30 cellular contexts compared by ENCODE assay signal in the genomic region with DNA sequence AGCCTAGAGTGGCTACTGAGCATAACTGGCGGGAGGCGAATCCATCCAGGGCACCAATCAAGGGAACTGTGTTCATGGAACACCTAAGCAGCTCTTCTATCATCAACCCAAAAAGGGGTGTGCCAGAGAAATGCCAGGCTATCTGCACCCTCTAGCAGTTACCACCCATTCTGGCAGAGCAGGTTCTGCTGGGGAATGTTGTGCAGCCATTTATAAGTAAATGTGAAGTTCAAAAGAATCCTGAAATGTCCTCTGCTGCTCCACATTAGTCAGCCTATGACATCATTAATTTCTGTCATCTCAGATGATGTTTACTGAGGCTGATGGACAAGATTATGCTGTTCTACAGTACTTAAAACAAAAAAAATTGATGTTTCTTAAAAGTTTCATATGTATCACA. TPM values are rescaled to one million over a fixed set of nuclear protein-coding genes. Genes with fewer than 3 reads are reported as not detected.
A peak's percentile ranks its signal among the peaks of the same experiment; 100 is the strongest.
DNase-seq lines count a peak whose midpoint lies in the region; ATAC-seq and TF ChIP-seq lines count a peak whose summit lies in the region.
"Had no signal": no experiment of that assay in that cellular context is flagged by ENCODE, and none has a peak within 500 bp of the region (broad histone marks: within the 10 kb centered on the region; RNA-seq: fewer than 3 reads in every experiment).

No MANE protein-coding gene starts in this region.

- H3K27ac Mint-ChIP-seq in CD4-positive, alpha-beta memory T cell: peak overlapping the region in 2 of 7 donors; percentile 13 to 68
- no peak overlapping the region for H3K27ac Mint-ChIP-seq in naive thymus-derived CD8-positive, alpha-beta T cell
- H3K27ac Mint-ChIP-seq: activated CD4-positive, alpha-beta memory T cell treated with anti-CD3 and anti-CD28 coated beads, Interleukin-2, amount 10 ng/mL, durations not matched to agents 7 days and 5 days; activated naive CD4-positive, alpha-beta T cell treated with anti-CD3 and anti-CD28 coated beads for 36 hours; activated T-helper 1 cell treated with anti-CD3 and anti-CD28 coated beads, Interleukin-12 subunit alpha, Interleukin-12 subunit beta, Interleukin-2, Interleukin-4 antibody, amounts not matched to agents 30 ng/mL and 10 ng/mL and 1 ng/mL, durations not matched to agents 14 hours and 24 hours and 36 hours; natural killer cell had no signal

- no peaks in the 10 kb centered on the region for H3K9me3 ChIP-seq in PC-9 (ENCODE audit: insufficient read depth, low read depth)
- H3K9me3 ChIP-seq in prostate gland: no peaks in the 10 kb centered on the region
- no peaks in the 10 kb centered on the region for H3K9me3 ChIP-seq in CD4-positive, alpha-beta memory T cell (ENCODE audit: control insufficient read depth in 1 of 2, low read length in 2 of 2)
- H3K9me3 ChIP-seq: suprapubic skin had no signal

- peak; percentile 90 for ATAC-seq in esophagus mucosa
- no peak for ATAC-seq in GM18519 (IDR thresholded peaks at IDR 0.05; ENCODE audit: low FRiP score, unreplicated experiment)
- ATAC-seq in naive thymus-derived CD8-positive, alpha-beta T cell: no peak
- ATAC-seq: natural killer cell; stimulated activated naive B cell treated with anti-CD40 and anti-IgM and Interleukin-4, amounts not matched to agents 10 μg/mL and 1 μg/mL and 100 μg/mL, for 72 hours had no signal

- H3K9me2 ChIP-seq in PC-9 (ENCODE audit: insufficient read depth): no peaks in the 10 kb centered on the region

- H3K4me1 Mint-ChIP-seq in CD4-positive, alpha-beta memory T cell: peaks cover 0 to 5% (median 1%) of the 10 kb centered on the region in 4 donors
- H3K4me1 Mint-ChIP-seq in naive thymus-derived CD8-positive, alpha-beta T cell: peaks cover 0 to 11% (median 4%) of the 10 kb centered on the region in 4 donors
- H3K4me1 Mint-ChIP-seq: activated CD4-positive, alpha-beta memory T cell treated with anti-CD3 and anti-CD28 coated beads, Interleukin-2, amount 10 ng/mL, durations not matched to agents 7 days and 5 days had no signal

- H3K4me1 ChIP-seq in PC-9 (replicated peaks; ENCODE audit: insufficient read depth) (peaks cover 20% of the 10 kb centered on the region), prostate gland (replicated peaks) (peaks cover 5% of the 10 kb centered on the region)
- H3K4me1 ChIP-seq in CD4-positive, alpha-beta memory T cell (ENCODE audit: insufficient read depth, low read length): no peaks in the 10 kb centered on the region

- H3K27me3 Mint-ChIP-seq in CD4-positive, alpha-beta memory T cell: no peaks in the 10 kb centered on the region
- no peaks in the 10 kb centered on the region for H3K27me3 Mint-ChIP-seq in naive thymus-derived CD8-positive, alpha-beta T cell
- H3K27me3 Mint-ChIP-seq: activated CD4-positive, alpha-beta memory T cell treated with anti-CD3 and anti-CD28 coated beads, Interleukin-2, amount 10 ng/mL, durations not matched to agents 7 days and 5 days; IgD-negative memory B cell; stimulated activated naive B cell treated with anti-CD40 and anti-IgM and Interleukin-4, amounts not matched to agents 10 μg/mL and 1 μg/mL and 100 μg/mL, for 72 hours had no signal

- POLR2A ChIA-PET in PC-9 (lab: Charles Lee; ENCODE audit: unreplicated experiment): interaction anchor here (0.6 kb wide), 1 partner anchor 146 kb away, joined by 3 read pairs; the partner anchor contains the start of gene IREB2
- POLR2A ChIA-PET in CD4-positive, alpha-beta memory T cell (lab: Charles Lee; ENCODE audit: partially characterized antibody): interaction anchor here (1.5 kb wide), 1 partner anchor 8 kb away, joined by 6 read pairs; the partner anchor contains the start of gene SKIC8
- POLR2A ChIA-PET in naive thymus-derived CD8-positive, alpha-beta T cell (lab: Charles Lee): interaction anchor here (1.2 kb wide), 1 partner anchor 146 kb away, joined by 5 read pairs; the partner anchor contains the start of gene IREB2

- H2AFZ ChIP-seq in PC-9: no peak overlapping the region
- H2AFZ ChIP-seq: GM23248 had no signal

- 95% methylated on average over 2 of the region's 2 CpGs for WGBS in prostate gland

- DNase-seq in SIG-M5 treated with dmso at 0.1 percent for 504 hours (lab: John Stamatoyannopoulos, UW; ENCODE audit: unreplicated experiment) (peak; percentile 74), SIG-M5 (lab: John Stamatoyannopoulos, UW) (no peak), PC-9 (peak; percentile 69 to 86), prostate gland (ENCODE audit: low spot score) (peak; percentile 63)
- DNase-seq in CD4-positive, alpha-beta memory T cell: no peak
- no peak for DNase-seq in naive thymus-derived CD8-positive, alpha-beta T cell
- DNase-seq: 8988T; activated CD4-positive, alpha-beta memory T cell treated with anti-CD3 and anti-CD28 coated beads, Interleukin-2, amount 10 ng/mL, durations not matched to agents 7 days and 5 days; activated CD4-positive, alpha-beta T cell treated with anti-CD3 and anti-CD28 coated beads for 1 hour; activated CD8-positive, alpha-beta memory T cell treated with anti-CD3 and anti-CD28 coated beads, Interleukin-2, amount 50 U/mL, for 48 hours; activated naive CD4-positive, alpha-beta T cell treated with anti-CD3 and anti-CD28 coated beads for 36 hours; glutamatergic neuron; GM23248; kidney; midbrain; natural killer cell; NCI-H1092; NCI-H1694 treated with DMSO at 0.1 percent for 48 hours; NCI-H446 treated with DMSO at 0.1 percent for 48 hours; NCI-H774; nucleus accumbens; stimulated activated naive B cell treated with anti-CD40 and anti-IgM and Interleukin-4, amounts not matched to agents 10 μg/mL and 1 μg/mL and 100 μg/mL, for 72 hours; T-helper 2 cell had no signal

- H3K9me3 Mint-ChIP-seq in CD4-positive, alpha-beta memory T cell: no peaks in the 10 kb centered on the region
- no peaks in the 10 kb centered on the region for H3K9me3 Mint-ChIP-seq in naive thymus-derived CD8-positive, alpha-beta T cell
- H3K9me3 Mint-ChIP-seq: activated CD4-positive, alpha-beta memory T cell treated with anti-CD3 and anti-CD28 coated beads, Interleukin-2, amount 10 ng/mL, durations not matched to agents 7 days and 5 days; activated naive CD4-positive, alpha-beta T cell treated with anti-CD3 and anti-CD28 coated beads for 36 hours; activated T-helper 1 cell treated with anti-CD3 and anti-CD28 coated beads, Interleukin-12 subunit alpha, Interleukin-12 subunit beta, Interleukin-2, Interleukin-4 antibody, amounts not matched to agents 30 ng/mL and 10 ng/mL and 1 ng/mL, durations not matched to agents 14 hours and 24 hours and 36 hours; IgD-negative memory B cell; natural killer cell; stimulated activated naive B cell treated with anti-CD40 and anti-IgM and Interleukin-4, amounts not matched to agents 10 μg/mL and 1 μg/mL and 100 μg/mL, for 72 hours had no signal

- peaks cover 4% of the 10 kb centered on the region for H3K79me2 ChIP-seq in PC-9 (ENCODE audit: low read depth)

- H3K27ac ChIP-seq in PC-9 (peak overlapping the region; percentile 34), prostate gland (peak overlapping the region; percentile 47 to 69)
- no peak overlapping the region for H3K27ac ChIP-seq in CD4-positive, alpha-beta memory T cell (ENCODE audit: low read depth, low read length)
- H3K27ac ChIP-seq: GM23248, suprapubic skin had no signal

- no peaks in the 10 kb centered on the region for H4K20me1 ChIP-seq in PC-9 (ENCODE audit: insufficient read depth)

- TF ChIP-seq CTCF in PC-9 (conservative IDR thresholded peaks at IDR 0.05) (no peak), prostate gland (IDR thresholded peaks at IDR 0.05) (no peak)

- H3K4me3 Mint-ChIP-seq in CD4-positive, alpha-beta memory T cell: no peak overlapping the region
- no peak overlapping the region for H3K4me3 Mint-ChIP-seq in naive thymus-derived CD8-positive, alpha-beta T cell
- H3K4me3 Mint-ChIP-seq: activated CD4-positive, alpha-beta memory T cell treated with anti-CD3 and anti-CD28 coated beads, Interleukin-2, amount 10 ng/mL, durations not matched to agents 7 days and 5 days; activated naive CD4-positive, alpha-beta T cell treated with anti-CD3 and anti-CD28 coated beads for 36 hours; activated T-helper 1 cell treated with anti-CD3 and anti-CD28 coated beads, Interleukin-12 subunit alpha, Interleukin-12 subunit beta, Interleukin-2, Interleukin-4 antibody, amounts not matched to agents 30 ng/mL and 10 ng/mL and 1 ng/mL, durations not matched to agents 14 hours and 24 hours and 36 hours; IgD-negative memory B cell; natural killer cell; stimulated activated naive B cell treated with anti-CD40 and anti-IgM and Interleukin-4, amounts not matched to agents 10 μg/mL and 1 μg/mL and 100 μg/mL, for 72 hours had no signal

- TF ChIP-seq POLR2A in prostate gland (IDR thresholded peaks at IDR 0.05): no peak

- no peak overlapping the region for H3K4me3 ChIP-seq in PC-9
- no peak overlapping the region for H3K4me3 ChIP-seq in prostate gland
- no peak overlapping the region for H3K4me3 ChIP-seq in CD4-positive, alpha-beta memory T cell (ENCODE audit: low read length in 2 of 2)
- H3K4me3 ChIP-seq: GM23248, suprapubic skin had no signal

- intact Hi-C loops in PC-9 (cut with micrococcal nuclease; ENCODE audit: unreplicated experiment): no loop called here
- intact Hi-C loops in prostate gland (cut with DNase I): no loop called here
- intact Hi-C loops in CD4-positive, alpha-beta memory T cell (cut with micrococcal nuclease): no loop called here

- BruUV-seq in PC-9 (replicated peaks; lab: Mats Ljungman, UMichigan): no TSS peak

- CTCF ChIA-PET in PC-9 (lab: Charles Lee): interaction anchor here (0.7 kb wide), 1 partner anchor 8 kb away, joined by 8 read pairs; the partner anchor contains the start of gene SKIC8
- CTCF ChIA-PET in CD4-positive, alpha-beta memory T cell (lab: Charles Lee; ENCODE audit: partially characterized antibody): interaction anchor here (1.4 kb wide), 1 partner anchor 8 kb away, joined by 8 read pairs; the partner anchor contains the start of gene SKIC8

- peak overlapping the region; percentile 54 for H3K4me2 ChIP-seq in PC-9

- peaks cover 22% of the 10 kb centered on the region for H3F3A ChIP-seq in PC-9 (ENCODE audit: insufficient read depth, low read depth)

- H3K36me3 ChIP-seq in PC-9 (ENCODE audit: low read depth): peaks cover 31% of the 10 kb centered on the region; the same call in 1 of the 2 replicates
- H3K36me3 ChIP-seq in prostate gland: no peaks in the 10 kb centered on the region
- peaks cover 33% of the 10 kb centered on the region for H3K36me3 ChIP-seq in CD4-positive, alpha-beta memory T cell (ENCODE audit: insufficient read depth, low read length)

- peaks cover 55 to 67% of the 10 kb centered on the region in 2 donors for H3K36me3 Mint-ChIP-seq in CD4-positive, alpha-beta memory T cell
- H3K36me3 Mint-ChIP-seq in naive thymus-derived CD8-positive, alpha-beta T cell: peaks cover 4 to 79% (median 26%) of the 10 kb centered on the region in 3 donors

- H3K27me3 ChIP-seq in PC-9 (ENCODE audit: insufficient read depth, low read depth) (no peaks in the 10 kb centered on the region), prostate gland (replicated peaks; ENCODE audit: insufficient read depth) (no peaks in the 10 kb centered on the region)
- H3K27me3 ChIP-seq in CD4-positive, alpha-beta memory T cell (ENCODE audit: insufficient read depth, low read length): no peaks in the 10 kb centered on the region
- H3K27me3 ChIP-seq: suprapubic skin had no signal

RNA-seq across cellular contexts. Expression of gene SKIC8, which starts 7.7 kb away (rescaled TPM):
- total RNA-seq in PC-9 (2021) (44.5 and 47.7 TPM in 2 replicates), esophagus mucosa (38.3 TPM), prostate gland (100 to 1,000 TPM in 1 of 2 donors, 10 to 100 TPM in 1; 58.1 to 109 TPM)
- total RNA-seq in CD4-positive, alpha-beta memory T cell: 10 to 100 TPM; 43.6 to 45.5 TPM
- 100 to 1,000 TPM in 1 of 2 donors, 10 to 100 TPM in 1; 77.7 to 145 TPM for polyA plus RNA-seq in CD4-positive, alpha-beta memory T cell
- 10 to 100 TPM; 45.3 to 49.7 TPM for total RNA-seq in naive thymus-derived CD8-positive, alpha-beta T cell
- 100 to 1,000 TPM in 2 of 3 donors, 10 to 100 TPM in 1; 98.8 to 117 (median 107) TPM for polyA plus RNA-seq in naive thymus-derived CD8-positive, alpha-beta T cell

RNA-seq across cellular contexts. Expression of gene DNAJA4, which starts 27.3 kb away (rescaled TPM):
- total RNA-seq in PC-9 (2021): 0.33 and 0.35 TPM in 2 replicates
- 9.5 TPM for total RNA-seq in esophagus mucosa
- total RNA-seq in prostate gland: 10 to 100 TPM; 32.1 to 43.7 TPM
- total RNA-seq in CD4-positive, alpha-beta memory T cell: 10 to 100 TPM; 31.5 to 32.8 TPM
- 10 to 100 TPM in 1 of 2 donors, 1 to 10 TPM in 1; 7.8 to 12.0 TPM for polyA plus RNA-seq in CD4-positive, alpha-beta memory T cell
- 10 to 100 TPM; 51.4 to 55.1 TPM for total RNA-seq in naive thymus-derived CD8-positive, alpha-beta T cell
- 10 to 100 TPM in 1 of 3 donors, 1 to 10 TPM in 2; 7.9 to 15.6 (median 9.1) TPM for polyA plus RNA-seq in naive thymus-derived CD8-positive, alpha-beta T cell

RNA-seq across cellular contexts. Expression of gene CRABP1, which starts 48.5 kb away (rescaled TPM):
- total RNA-seq in PC-9 (2021): not detected in 2 replicates
- not detected for total RNA-seq in esophagus mucosa
- not detected for total RNA-seq in prostate gland
- not detected for total RNA-seq in CD4-positive, alpha-beta memory T cell
- polyA plus RNA-seq in CD4-positive, alpha-beta memory T cell: not detected
- total RNA-seq in naive thymus-derived CD8-positive, alpha-beta T cell: not detected
- not detected for polyA plus RNA-seq in naive thymus-derived CD8-positive, alpha-beta T cell
- total RNA-seq: activated CD4-positive, alpha-beta memory T cell treated with anti-CD3 and anti-CD28 coated beads, Interleukin-2, amount 10 ng/mL, durations not matched to agents 7 days and 5 days; activated T-helper 1 cell treated with anti-CD3 and anti-CD28 coated beads, Interleukin-12 subunit alpha, Interleukin-12 subunit beta, Interleukin-2, Interleukin-4 antibody, amounts not matched to agents 30 ng/mL and 10 ng/mL and 1 ng/mL, durations not matched to agents 14 hours and 24 hours and 36 hours; GM23248; kidney; natural killer cell; RPMI7951 had no signal
- polyA plus RNA-seq: GM23248, IgD-negative memory B cell had no signal

RNA-seq across cellular contexts. Expression of gene ACSBG1, which starts 57.3 kb away (rescaled TPM):
- total RNA-seq in PC-9 (2021) (0.48 and 1.2 TPM in 2 replicates), esophagus mucosa (not detected), prostate gland (1 to 10 TPM in 1 of 2 donors, not detected in 1; 7.4 TPM)
- not detected for total RNA-seq in CD4-positive, alpha-beta memory T cell
- not detected for polyA plus RNA-seq in CD4-positive, alpha-beta memory T cell
- not detected for total RNA-seq in naive thymus-derived CD8-positive, alpha-beta T cell
- under 1 TPM in 2 of 3 donors, not detected in 1; 0.05 to 0.11 TPM for polyA plus RNA-seq in naive thymus-derived CD8-positive, alpha-beta T cell
- total RNA-seq: activated CD4-positive, alpha-beta memory T cell treated with anti-CD3 and anti-CD28 coated beads, Interleukin-2, amount 10 ng/mL, durations not matched to agents 7 days and 5 days; activated naive CD4-positive, alpha-beta T cell treated with anti-CD3 and anti-CD28 coated beads for 36 hours; Daoy; GM23248 had no signal
- polyA plus RNA-seq: IgD-negative memory B cell had no signal

Comparison
In these comparisons a context has a peak if more than half of its experiments do, and no peak if none do; other contexts are left out.
1. DNase-seq: peak in SIG-M5 treated with dmso at 0.1 percent for 504 hours (single experiment), PC-9 (2 of 2) and prostate gland (single experiment); none in SIG-M5 (single experiment), CD4-positive, alpha-beta memory T cell (0 of 5) and naive thymus-derived CD8-positive, alpha-beta T cell (0 of 10).